8 cellular contexts compared by ENCODE assay signal in the genomic region with DNA sequence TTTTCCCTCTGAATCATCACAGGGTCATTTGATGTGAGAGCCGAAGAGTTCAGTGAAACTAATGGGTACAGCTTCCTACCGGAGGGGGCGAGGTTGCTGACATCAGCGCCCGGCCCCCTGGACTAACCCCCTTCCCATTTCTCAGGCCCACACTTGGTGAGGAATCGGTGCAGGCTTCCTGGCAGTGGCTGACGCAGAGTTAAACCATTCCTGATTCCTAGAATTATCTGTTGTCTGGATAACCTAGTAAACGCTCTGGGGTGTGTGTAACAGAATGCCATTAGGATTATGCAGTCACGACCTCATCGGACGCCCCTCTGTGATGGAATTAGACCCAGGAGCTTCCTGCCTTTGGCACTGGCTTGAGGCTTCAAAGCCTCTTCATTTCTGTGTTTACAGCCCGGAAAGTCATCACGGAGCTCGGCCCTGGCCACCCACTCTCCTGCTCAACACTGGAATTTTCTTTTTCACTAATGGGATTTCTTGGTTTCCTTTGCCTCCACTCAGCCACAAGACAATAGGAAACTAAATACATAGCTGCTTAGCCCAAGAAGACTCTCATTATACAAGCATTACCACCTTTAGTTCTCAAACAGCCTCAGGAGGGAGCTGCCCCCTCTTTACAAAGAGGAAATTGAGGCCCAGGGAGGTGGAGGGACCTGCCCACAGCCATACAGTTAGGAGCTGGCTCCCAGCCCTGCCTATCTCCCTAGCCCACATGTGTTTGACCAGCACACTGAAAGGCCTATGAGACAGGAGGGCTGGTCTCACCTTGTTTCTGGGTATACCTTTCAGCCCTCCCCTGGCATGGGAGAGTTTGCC.
DNase-seq lines count a peak whose midpoint lies in the region; ATAC-seq, FAIRE-seq and TF ChIP-seq lines count a peak whose summit lies in the region.

No MANE protein-coding gene starts in this region.

- H3K9me3 ChIP-seq in Peyer's patch, result no peaks in the 10 kb centered on the region
- H3K9me3 ChIP-seq in endothelial cell of umbilical vein (replicated peaks; ENCODE audit: control insufficient read depth, insufficient read depth, low read length), result no peaks in the 10 kb centered on the region

- BruUV-seq in endothelial cell of umbilical vein (replicated peaks; lab: Mats Ljungman, UMichigan), result TSS peak; percentile 93

- no peak overlapping the region for H3K4me3 ChIP-seq in Peyer's patch
- H3K4me3 ChIP-seq in endothelial cell of umbilical vein (replicated peaks in 1 of 3; ENCODE audit: insufficient read depth in 1 of 3, low read depth in 1 of 3, low read length in 3 of 3), result no peak overlapping the region

- H3K27ac ChIP-seq in Peyer's patch, result peak overlapping the region; percentile 56 to 89 (median 68)
- peak overlapping the region; percentile 87 for H3K27ac ChIP-seq in endothelial cell of umbilical vein (ENCODE audit: insufficient read depth, low read depth, low read length)

- H3K4me1 ChIP-seq in Peyer's patch (peaks cover 0 to 23% (median 0%) of the 10 kb centered on the region in 4 donors), endothelial cell of umbilical vein (ENCODE audit: control insufficient read depth, extremely low read depth, insufficient read depth, low read length) (peaks cover 41% of the 10 kb centered on the region)

- no peaks in the 10 kb centered on the region for H3K27me3 ChIP-seq in Peyer's patch
- H3K27me3 ChIP-seq in endothelial cell of umbilical vein (ENCODE audit: control insufficient read depth in 2 of 2, insufficient read depth in 2 of 2, low read length in 2 of 2), result no peaks in the 10 kb centered on the region

- H2AFZ ChIP-seq in endothelial cell of umbilical vein (ENCODE audit: low read depth, low read length), result no peak overlapping the region

- intact Hi-C loops in endothelial cell of umbilical vein (cut with micrococcal nuclease), result loop anchor here (1.0 kb wide), 1 partner anchor 28 kb away; no protein-coding TSS in a partner anchor

- peak overlapping the region; percentile 81 for H3K9ac ChIP-seq in endothelial cell of umbilical vein (replicated peaks; ENCODE audit: extremely low read depth, insufficient read depth, low read length)

- peak; percentile 85 for ATAC-seq in omental fat pad (ENCODE audit: low FRiP score)
- ATAC-seq in HG02981 (IDR thresholded peaks at IDR 0.05; ENCODE audit: unreplicated experiment), result no peak
- no peak for ATAC-seq in GM21367 (IDR thresholded peaks at IDR 0.05; ENCODE audit: unreplicated experiment)

- no peaks in the 10 kb centered on the region for H4K20me1 ChIP-seq in endothelial cell of umbilical vein (replicated peaks; ENCODE audit: control insufficient read depth, extremely low read depth, insufficient read depth, low read length)

- peak overlapping the region; percentile 8 for H3K4me2 ChIP-seq in endothelial cell of umbilical vein (ENCODE audit: insufficient read depth, low read length)

- peaks cover 0 to 21% (median 0%) of the 10 kb centered on the region in 3 donors for H3K36me3 ChIP-seq in Peyer's patch
- peaks cover 0 to 2% of the 10 kb centered on the region in 2 experiments for H3K36me3 ChIP-seq in endothelial cell of umbilical vein (ENCODE audit: control insufficient read depth in 2 of 2, extremely low read depth in 1 of 2, insufficient read depth in 2 of 2, low read length in 2 of 2)

- TF ChIP-seq CTCF in Peyer's patch (IDR thresholded peaks at IDR 0.05), result no peak
- no peak for TF ChIP-seq CTCF in endothelial cell of umbilical vein (IDR thresholded peaks at IDR 0.05; ENCODE audit: extremely low read depth in 1 of 2, insufficient read depth in 1 of 2, low read depth in 1 of 2, low read length in 2 of 2)
- no peak for TF ChIP-seq CTCF in omental fat pad (IDR thresholded peaks at IDR 0.05)
- no peak for TF ChIP-seq CTCF in D721Med (IDR thresholded peaks at IDR 0.05; ENCODE audit: insufficient read depth, missing control alignments)

- POLR2A ChIA-PET in endothelial cell of umbilical vein (lab: Charles Lee), result interaction anchor here (1.3 to 1.5 kb wide), 2 partner anchors 25 to 127 kb away, joined by 6 to 7 read pairs; partner anchors contain the start of gene DUSP1

- dilution Hi-C loops in endothelial cell of umbilical vein (cut with MboI; ENCODE audit: extremely low pct_ligation_motif_present, low sequenced_read_pairs), result no loop called here

- H3K79me2 ChIP-seq in endothelial cell of umbilical vein (ENCODE audit: control insufficient read depth, insufficient read depth, low read length), result no peaks in the 10 kb centered on the region

- peak; percentile 87 for DNase-seq in AG20443 (ENCODE audit: low spot score)
- no peak for DNase-seq in Peyer's patch
- DNase-seq in endothelial cell of umbilical vein (ENCODE audit: low read depth, low spot score), result peak; percentile 91
- no peak for DNase-seq in omental fat pad (ENCODE audit: low spot score)
- no peak for DNase-seq in D721Med (ENCODE audit: insufficient read length, low spot score)
- DNase-seq in cerebellar nuclear complex (lab: John Stamatoyannopoulos, UW), result no peak

- H3K9me1 ChIP-seq in endothelial cell of umbilical vein (replicated peaks; ENCODE audit: control insufficient read depth, extremely low read depth, insufficient read depth, low read length), result no peaks in the 10 kb centered on the region

- peak; percentile 93 for FAIRE-seq in endothelial cell of umbilical vein (lab: Jason Lieb, UNC)
- FAIRE-seq in D721Med (lab: Jason Lieb, UNC), result no peak

- no peak for TF ChIP-seq POLR2A in Peyer's patch (IDR thresholded peaks at IDR 0.05)
- TF ChIP-seq POLR2A in endothelial cell of umbilical vein (IDR thresholded peaks at IDR 0.05; ENCODE audit: low read depth, low read length), result peak; percentile 52

- CTCF ChIA-PET in endothelial cell of umbilical vein (lab: Charles Lee), result interaction anchor here (1.1 to 4.6 kb wide), 12 partner anchors 11 to 183 kb away, joined by 3 to 31 read pairs (median 10); partner anchors contain the start of gene DUSP1

TF ChIP-seq in endothelial cell of umbilical vein, 7 proteins besides CTCF, POLR2A, EP300 and RAD21:
- TF ChIP-seq GATA2 (IDR thresholded peaks at IDR 0.05; ENCODE audit: insufficient read depth, insufficient read length, low read depth, low read length) (peak; percentile 51), POLR2AphosphoS5 (IDR thresholded peaks at IDR 0.05; ENCODE audit: insufficient read depth, low read depth, low read length) (peak; percentile 76), EZH2 (IDR thresholded peaks at IDR 0.05; ENCODE audit: borderline replicate concordance, low read depth, low read length, severe bottlenecking) (no peak), JUN (IDR thresholded peaks at IDR 0.05; ENCODE audit: borderline replicate concordance, insufficient read depth, insufficient read length, low read depth) (peak; percentile 38), MYC (IDR thresholded peaks at IDR 0.05; ENCODE audit: low read depth, low read length) (no peak), FOS (IDR thresholded peaks at IDR 0.05; ENCODE audit: borderline replicate concordance, insufficient read depth, low read length) (peak; percentile 85)

Comparison
In these comparisons a context has a peak if more than half of its experiments do, and no peak if none do; other contexts are left out.
1. DNase-seq: peak in AG20443 (single experiment) and endothelial cell of umbilical vein (single experiment); none in Peyer's patch (0 of 3), omental fat pad (single experiment), D721Med (single experiment) and cerebellar nuclear complex (0 of 2).